In genomic region chr6:15530411-15530810, GRCh38 we compare ENCODE assay signal across 16 cellular contexts.
"Had no signal": no experiment of that assay in that cellular context is flagged by ENCODE, and none has a peak within 500 bp of the region (broad histone marks: within the 10 kb centered on the region; RNA-seq: fewer than 3 reads in every experiment).

No MANE protein-coding gene starts in this region.

- H3K9me3 ChIP-seq: transverse colon, uterus had no signal

- H3K27me3 ChIP-seq: transverse colon, uterus had no signal

- H3K4me1 ChIP-seq: uterus had no signal

- H3K4me3 ChIP-seq: transverse colon, uterus had no signal

- H3K4me3 Mint-ChIP-seq: activated T-helper 17 cell treated with anti-CD3 and anti-CD28 coated beads, Interleukin-2, amount 50 U/mL, for 72 hours; nephron; T-helper 1 cell treated with Interleukin-12 subunit alpha and Interleukin-12 subunit beta and Interleukin-4 antibody, amounts not matched to agents 30 μg/mL and 1 μg/mL, for 36 hours had no signal

- H3K36me3 ChIP-seq: transverse colon, uterus had no signal

- H3K27ac ChIP-seq: transverse colon, uterus had no signal

- H3K27me3 Mint-ChIP-seq: activated T-helper 17 cell treated with anti-CD3 and anti-CD28 coated beads, Interleukin-2, amount 50 U/mL, for 72 hours had no signal

- H3K9me3 Mint-ChIP-seq: T-helper 1 cell treated with Interleukin-12 subunit alpha and Interleukin-12 subunit beta and Interleukin-4 antibody, amounts not matched to agents 30 μg/mL and 1 μg/mL, for 36 hours had no signal

- H3K27ac Mint-ChIP-seq: activated T-helper 17 cell treated with anti-CD3 and anti-CD28 coated beads, Interleukin-2, amount 50 U/mL, for 72 hours; nephron; T-helper 1 cell treated with Interleukin-12 subunit alpha and Interleukin-12 subunit beta and Interleukin-4 antibody, amounts not matched to agents 30 μg/mL and 1 μg/mL, for 36 hours had no signal

- DNase-seq: activated naive CD4-positive, alpha-beta T cell; aorta; cortex of kidney; effector memory CD4-positive, alpha-beta T cell; mesendoderm; nucleus accumbens; stimulated activated CD4-positive, alpha-beta T cell treated with anti-CD3 and anti-CD28 coated beads, Interleukin-12 subunit alpha, Interleukin-12 subunit beta, amount 100 ng/mL, for 4 hours; stimulated activated CD4-positive, alpha-beta T cell treated with anti-CD3 and anti-CD28 coated beads, Interleukin-1b, Interleukin-23, amount 100 ng/mL, for 48 hours; stimulated activated CD8-positive, alpha-beta memory T cell treated with anti-CD3 and anti-CD28 coated beads, Interleukin-4, amount 100 ng/mL, for 48 hours; stimulated activated naive CD8-positive, alpha-beta T cell treated with anti-CD3 and anti-CD28 coated beads, Interleukin-15, Interleukin-2, amounts not matched to agents 100 U/mL and 50 U/mL, for 24 hours; substantia nigra; transverse colon; uterus had no signal
